Comparison of ENCODE assay signal across 27 cellular contexts in genomic region chr18:80182855-80183254, GRCh38.
"Had no signal": no experiment of that assay in that cellular context is flagged by ENCODE, and none has a peak within 500 bp of the region (broad histone marks: within the 10 kb centered on the region; RNA-seq: fewer than 3 reads in every experiment).

No MANE protein-coding gene starts in this region.

- H3K36me3 Mint-ChIP-seq: activated CD4-positive, alpha-beta memory T cell treated with anti-CD3 and anti-CD28 coated beads for 36 hours; activated naive CD8-positive, alpha-beta T cell treated with anti-CD3 and anti-CD28 coated beads for 36 hours had no signal

- H3K4me1 ChIP-seq: SJSA1 had no signal

- H3K27ac ChIP-seq: brain microvascular endothelial cell, SJSA1 had no signal

- H3K4me1 Mint-ChIP-seq: activated CD4-positive, alpha-beta T cell treated with anti-CD3 and anti-CD28 coated beads for 36 hours; activated CD4-positive, alpha-beta T cell treated with anti-CD3 and anti-CD28 coated beads, Interleukin-2, amount 10 ng/mL, durations not matched to agents 7 days and 5 days; activated naive CD8-positive, alpha-beta T cell treated with anti-CD3 and anti-CD28 coated beads for 36 hours had no signal

- H3K9me3 Mint-ChIP-seq: activated CD4-positive, alpha-beta memory T cell treated with anti-CD3 and anti-CD28 coated beads for 36 hours; activated CD4-positive, alpha-beta T cell treated with anti-CD3 and anti-CD28 coated beads, Interleukin-2, amount 10 ng/mL, durations not matched to agents 7 days and 5 days; activated naive CD8-positive, alpha-beta T cell treated with anti-CD3 and anti-CD28 coated beads for 36 hours; activated T-cell treated with anti-CD3 and anti-CD28 coated beads, Interleukin-2, amount 50 U/mL, for 4 hours; activated T-helper 1 cell treated with anti-CD3 and anti-CD28 coated beads, Interleukin-12 subunit alpha, Interleukin-12 subunit beta, Interleukin-2, Interleukin-4 antibody, amounts not matched to agents 30 ng/mL and 10 ng/mL and 1 ng/mL, durations not matched to agents 14 hours and 24 hours and 36 hours; T-helper 1 cell treated with Interleukin-12 subunit alpha and Interleukin-12 subunit beta and Interleukin-4 antibody, amounts not matched to agents 30 μg/mL and 1 μg/mL, for 36 hours had no signal

- H3K4me3 ChIP-seq: K562, SJSA1 had no signal

- H3K36me3 ChIP-seq: brain microvascular endothelial cell, SJSA1 had no signal

- H3K27ac Mint-ChIP-seq: activated CD4-positive, alpha-beta memory T cell treated with anti-CD3 and anti-CD28 coated beads for 36 hours; activated CD4-positive, alpha-beta T cell treated with anti-CD3 and anti-CD28 coated beads for 36 hours; activated CD4-positive, alpha-beta T cell treated with anti-CD3 and anti-CD28 coated beads, Interleukin-2, amount 10 ng/mL, durations not matched to agents 7 days and 5 days; activated naive CD8-positive, alpha-beta T cell treated with anti-CD3 and anti-CD28 coated beads for 36 hours; activated T-helper 1 cell treated with anti-CD3 and anti-CD28 coated beads, Interleukin-12 subunit alpha, Interleukin-12 subunit beta, Interleukin-2, Interleukin-4 antibody, amounts not matched to agents 30 ng/mL and 10 ng/mL and 1 ng/mL, durations not matched to agents 14 hours and 24 hours and 36 hours; T-helper 1 cell treated with Interleukin-12 subunit alpha and Interleukin-12 subunit beta and Interleukin-4 antibody, amounts not matched to agents 30 μg/mL and 1 μg/mL, for 36 hours; T-helper 2 cell treated with Interferon-gamma antibody and Interleukin-4, amounts not matched to agents 5 μg/mL and 100 μg/mL, for 36 hours had no signal

- ATAC-seq: activated CD4-positive, alpha-beta T cell treated with anti-CD3 and anti-CD28 coated beads for 36 hours; activated CD4-positive, CD25-positive, alpha-beta regulatory T cell treated with anti-CD3 and anti-CD28 coated beads, Interleukin-2, amount 50 U/mL, for 24 hours; activated T-cell treated with anti-CD3 and anti-CD28 coated beads, Interleukin-2, amount 50 U/mL, for 4 hours; K562; Panc1; WTC11 had no signal

- H3K4me2 ChIP-seq: SK-N-SH had no signal

- H3K9me3 ChIP-seq: SJSA1, SK-N-SH had no signal

- H3K27me3 ChIP-seq: brain microvascular endothelial cell, SJSA1 had no signal

- H3K9ac ChIP-seq: SK-N-SH had no signal

- H3K4me3 Mint-ChIP-seq: activated CD4-positive, alpha-beta memory T cell treated with anti-CD3 and anti-CD28 coated beads for 36 hours; activated CD4-positive, alpha-beta T cell treated with anti-CD3 and anti-CD28 coated beads for 36 hours; activated CD4-positive, alpha-beta T cell treated with anti-CD3 and anti-CD28 coated beads, Interleukin-2, amount 10 ng/mL, durations not matched to agents 7 days and 5 days; activated T-cell treated with anti-CD3 and anti-CD28 coated beads, Interleukin-2, amount 50 U/mL, for 4 hours; activated T-helper 1 cell treated with anti-CD3 and anti-CD28 coated beads, Interleukin-12 subunit alpha, Interleukin-12 subunit beta, Interleukin-2, Interleukin-4 antibody, amounts not matched to agents 30 ng/mL and 10 ng/mL and 1 ng/mL, durations not matched to agents 14 hours and 24 hours and 36 hours; T-helper 1 cell treated with Interleukin-12 subunit alpha and Interleukin-12 subunit beta and Interleukin-4 antibody, amounts not matched to agents 30 μg/mL and 1 μg/mL, for 36 hours; T-helper 2 cell treated with Interferon-gamma antibody and Interleukin-4, amounts not matched to agents 5 μg/mL and 100 μg/mL, for 36 hours; WTC11 had no signal

- DNase-seq: activated CD4-positive, alpha-beta T cell treated with anti-CD3 and anti-CD28 coated beads for 36 hours; activated CD4-positive, alpha-beta T cell treated with anti-CD3 and anti-CD28 coated beads, Interleukin-2, amount 10 ng/mL, durations not matched to agents 7 days and 5 days; activated CD8-positive, alpha-beta memory T cell treated with anti-CD3 and anti-CD28 coated beads, Interleukin-2, amount 50 U/mL, for 4 hours; activated naive CD4-positive, alpha-beta T cell; activated naive CD4-positive, alpha-beta T cell treated with anti-CD3 and anti-CD28 coated beads, Interleukin-2, amount 50 U/mL, for 16 hours; activated naive CD8-positive, alpha-beta T cell treated with anti-CD3 and anti-CD28 coated beads for 36 hours; activated T-cell treated with anti-CD3 and anti-CD28 coated beads for 4 hours; activated T-cell treated with anti-CD3 and anti-CD28 coated beads, Interleukin-2, amount 50 U/mL, for 4 hours; amniotic stem cell; brain microvascular endothelial cell; NCI-H1105; NCI-H1417 treated with DMSO at 0.1 percent for 48 hours; NCI-H1694; NCI-H2029; NCI-H345; NCI-H524 treated with DMSO at 0.1 percent for 48 hours; SHP77 treated with DMSO at 0.1 percent for 48 hours; SK-N-SH had no signal
